Comparison of ENCODE assay signal across 15 cellular contexts in genomic region chr2:102417946-102418345, GRCh38. TPM values are rescaled to one million over a fixed set of nuclear protein-coding genes. Genes with fewer than 3 reads are reported as not detected.
DNase-seq lines count a peak whose midpoint lies in the region; ATAC-seq and TF ChIP-seq lines count a peak whose summit lies in the region.
"Had no signal": no experiment of that assay in that cellular context is flagged by ENCODE, and none has a peak within 500 bp of the region (broad histone marks: within the 10 kb centered on the region; RNA-seq: fewer than 3 reads in every experiment).

No MANE protein-coding gene starts in this region.

- peaks cover 7% of the 10 kb centered on the region for H3K9me3 Mint-ChIP-seq in activated T-cell treated with anti-CD3 and anti-CD28 coated beads, Interleukin-2, amount 50 U/mL, for 24 hours
- H3K9me3 Mint-ChIP-seq: nephron had no signal

- ATAC-seq in HG02938 (IDR thresholded peaks at IDR 0.05; ENCODE audit: unreplicated experiment) (peak; percentile 71), T-helper 17 cell (peak; percentile 70)
- peak; percentile 73 for ATAC-seq in stimulated activated naive CD8-positive, alpha-beta T cell treated with anti-CD3 and anti-CD28 coated beads, Interleukin-15, Interleukin-2, amounts not matched to agents 100 U/mL and 50 U/mL, for 24 hours
- ATAC-seq: Right ventricle myocardium inferior had no signal

- DNase-seq in activated T-cell treated with anti-CD3 and anti-CD28 coated beads, Interleukin-2, amount 50 U/mL, for 24 hours, result no peak
- DNase-seq in activated T-cell treated with anti-CD3 and anti-CD28 coated beads, Interleukin-2, amount 50 U/mL, for 48 hours, result no peak
- DNase-seq in T-helper 17 cell (no peak), MV-4-11 (lab: John Stamatoyannopoulos, UW) (no peak), GM20000 (ENCODE audit: low spot score) (no peak), WERI-Rb-1 (no peak)
- no peak for DNase-seq in stimulated activated naive CD8-positive, alpha-beta T cell treated with anti-CD3 and anti-CD28 coated beads, Interleukin-15, Interleukin-2, amounts not matched to agents 100 U/mL and 50 U/mL, for 24 hours
- DNase-seq: activated CD8-positive, alpha-beta memory T cell treated with anti-CD3 and anti-CD28 coated beads, Interleukin-2, amount 50 U/mL, for 4 hours; stimulated activated CD4-positive, alpha-beta T cell treated with anti-CD3 and anti-CD28 coated beads, Interleukin-4, amount 100 ng/mL, for 1 hour; uterus had no signal

- no peak overlapping the region for H3K4me3 ChIP-seq in WERI-Rb-1 (ENCODE audit: low read depth, low read length)
- H3K4me3 ChIP-seq: hepatocyte, uterus had no signal

- TF ChIP-seq CTCF in GM20000 (IDR thresholded peaks at IDR 0.05; ENCODE audit: extremely low read depth, missing control alignments) (no peak), WERI-Rb-1 (IDR thresholded peaks at IDR 0.05; ENCODE audit: low read depth, low read length) (no peak)

- H3K4me3 Mint-ChIP-seq in activated T-cell treated with anti-CD3 and anti-CD28 coated beads, Interleukin-2, amount 50 U/mL, for 24 hours, result peak overlapping the region; percentile 64
- H3K4me3 Mint-ChIP-seq in T-helper 17 cell, result peak overlapping the region; percentile 54
- H3K4me3 Mint-ChIP-seq: nephron had no signal

- H3K4me1 Mint-ChIP-seq in activated T-cell treated with anti-CD3 and anti-CD28 coated beads, Interleukin-2, amount 50 U/mL, for 24 hours (ENCODE audit: low read depth), result peaks cover 68% of the 10 kb centered on the region
- peaks cover 40% of the 10 kb centered on the region for H3K4me1 Mint-ChIP-seq in T-helper 17 cell
- H3K4me1 Mint-ChIP-seq: nephron had no signal

- H3K27ac ChIP-seq in WERI-Rb-1, result no peak overlapping the region
- H3K27ac ChIP-seq: hepatocyte, uterus had no signal

- H3K9me3 ChIP-seq in T-helper 17 cell (ENCODE audit: control insufficient read depth, low read length, poor library complexity, severe bottlenecking) (no peaks in the 10 kb centered on the region), WERI-Rb-1 (ENCODE audit: severe bottlenecking) (no peaks in the 10 kb centered on the region)
- H3K9me3 ChIP-seq: uterus had no signal

- peaks cover 27% of the 10 kb centered on the region for H3K36me3 Mint-ChIP-seq in activated T-cell treated with anti-CD3 and anti-CD28 coated beads, Interleukin-2, amount 50 U/mL, for 24 hours (ENCODE audit: low read depth)
- H3K36me3 Mint-ChIP-seq in T-helper 17 cell (ENCODE audit: low read depth), result no peaks in the 10 kb centered on the region

- peaks cover 69% of the 10 kb centered on the region for H3K27me3 ChIP-seq in WERI-Rb-1 (ENCODE audit: insufficient read depth, low read depth, severe bottlenecking)
- H3K27me3 ChIP-seq: uterus had no signal

- no peaks in the 10 kb centered on the region for H3K36me3 ChIP-seq in WERI-Rb-1
- H3K36me3 ChIP-seq: uterus had no signal

- peak overlapping the region; percentile 96 for H3K27ac Mint-ChIP-seq in activated T-cell treated with anti-CD3 and anti-CD28 coated beads, Interleukin-2, amount 50 U/mL, for 24 hours
- peak overlapping the region; percentile 65 for H3K27ac Mint-ChIP-seq in T-helper 17 cell
- H3K27ac Mint-ChIP-seq: nephron had no signal

- H3K27me3 Mint-ChIP-seq in activated T-cell treated with anti-CD3 and anti-CD28 coated beads, Interleukin-2, amount 50 U/mL, for 24 hours, result no peaks in the 10 kb centered on the region
- H3K27me3 Mint-ChIP-seq in T-helper 17 cell, result no peaks in the 10 kb centered on the region

RNA-seq across cellular contexts. Expression of gene IL18RAP, which starts 5.0 kb away (rescaled TPM):
- 1 to 10 TPM; 6.0 to 8.8 TPM for total RNA-seq in T-helper 17 cell
- total RNA-seq: dermis microvascular lymphatic vessel endothelial cell had no signal

RNA-seq across cellular contexts. Expression of gene SLC9A4, which starts 55.1 kb away (rescaled TPM):
- total RNA-seq in T-helper 17 cell, result under 1 TPM; 0.12 to 0.18 TPM
- total RNA-seq: dermis microvascular lymphatic vessel endothelial cell, Right ventricle myocardium inferior had no signal
